In the genomic region with DNA sequence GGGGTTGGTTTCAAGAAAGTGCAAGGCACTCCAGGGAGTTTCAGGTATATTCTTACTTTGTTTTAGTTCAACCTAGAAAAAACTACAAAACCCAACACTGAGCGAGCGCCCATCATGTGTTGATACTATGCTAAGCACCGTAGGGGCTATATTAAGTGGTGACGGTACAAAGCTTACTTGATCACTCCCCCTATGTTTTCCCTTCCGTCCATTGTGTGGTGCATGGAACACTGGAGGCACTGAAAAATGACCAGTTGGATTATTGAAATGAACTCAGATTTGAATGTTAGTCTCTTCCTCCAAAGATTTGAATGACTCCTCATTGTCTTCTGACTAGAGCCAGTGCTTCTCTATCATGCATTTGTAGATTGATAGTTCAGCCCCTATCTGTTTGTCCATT, we compare ENCODE assay signal across 16 cellular contexts. TPM values are rescaled to one million over a fixed set of nuclear protein-coding genes. Genes with fewer than 3 reads are reported as not detected.
"Had no signal": no experiment of that assay in that cellular context is flagged by ENCODE, and none has a peak within 500 bp of the region (broad histone marks: within the 10 kb centered on the region; RNA-seq: fewer than 3 reads in every experiment).

No MANE protein-coding gene starts in this region.

- H3K27ac ChIP-seq: ascending aorta, neutrophil had no signal

- H3K4me1 ChIP-seq: ascending aorta had no signal

- H3K4me3 ChIP-seq: ascending aorta had no signal

- DNase-seq: activated CD4-positive, alpha-beta T cell treated with anti-CD3 and anti-CD28 coated beads, Interleukin-2, amount 10 ng/mL, durations not matched to agents 24 days and 14 days; activated CD8-positive, alpha-beta memory T cell treated with anti-CD3 and anti-CD28 coated beads for 24 hours; activated naive CD4-positive, alpha-beta T cell treated with Interleukin-2 at 50 U/mL for 16 hours; activated naive CD8-positive, alpha-beta T cell treated with anti-CD3 and anti-CD28 coated beads, Interleukin-2, amount 50 U/mL, for 24 hours; caudate nucleus; cortex of kidney; erythroblast; naive thymus-derived CD8-positive, alpha-beta T cell; posterior cingulate gyrus; SHP77 treated with DMSO at 0.1 percent for 48 hours; stimulated activated CD4-positive, alpha-beta T cell treated with anti-CD3 and anti-CD28 coated beads, Interleukin-2, amount 100 ng/mL, for 48 hours; T-helper 17 cell had no signal

- H3K27me3 ChIP-seq: ascending aorta had no signal

- H3K9me3 ChIP-seq: ascending aorta, neutrophil had no signal

- ATAC-seq: activated naive CD8-positive, alpha-beta T cell treated with anti-CD3 and anti-CD28 coated beads, Interleukin-2, amount 50 U/mL, for 24 hours; naive thymus-derived CD8-positive, alpha-beta T cell; sciatic nerve; T-helper 17 cell; WTC11 had no signal

- H3K36me3 ChIP-seq: ascending aorta, neutrophil had no signal

RNA-seq across cellular contexts. Expression of a gene that starts 6.6 kb away (rescaled TPM):
- total RNA-seq: activated CD4-positive, alpha-beta T cell treated with anti-CD3 and anti-CD28 coated beads, Interleukin-2, amount 10 ng/mL, durations not matched to agents 24 days and 14 days; naive thymus-derived CD8-positive, alpha-beta T cell had no signal
